In the genomic region with DNA sequence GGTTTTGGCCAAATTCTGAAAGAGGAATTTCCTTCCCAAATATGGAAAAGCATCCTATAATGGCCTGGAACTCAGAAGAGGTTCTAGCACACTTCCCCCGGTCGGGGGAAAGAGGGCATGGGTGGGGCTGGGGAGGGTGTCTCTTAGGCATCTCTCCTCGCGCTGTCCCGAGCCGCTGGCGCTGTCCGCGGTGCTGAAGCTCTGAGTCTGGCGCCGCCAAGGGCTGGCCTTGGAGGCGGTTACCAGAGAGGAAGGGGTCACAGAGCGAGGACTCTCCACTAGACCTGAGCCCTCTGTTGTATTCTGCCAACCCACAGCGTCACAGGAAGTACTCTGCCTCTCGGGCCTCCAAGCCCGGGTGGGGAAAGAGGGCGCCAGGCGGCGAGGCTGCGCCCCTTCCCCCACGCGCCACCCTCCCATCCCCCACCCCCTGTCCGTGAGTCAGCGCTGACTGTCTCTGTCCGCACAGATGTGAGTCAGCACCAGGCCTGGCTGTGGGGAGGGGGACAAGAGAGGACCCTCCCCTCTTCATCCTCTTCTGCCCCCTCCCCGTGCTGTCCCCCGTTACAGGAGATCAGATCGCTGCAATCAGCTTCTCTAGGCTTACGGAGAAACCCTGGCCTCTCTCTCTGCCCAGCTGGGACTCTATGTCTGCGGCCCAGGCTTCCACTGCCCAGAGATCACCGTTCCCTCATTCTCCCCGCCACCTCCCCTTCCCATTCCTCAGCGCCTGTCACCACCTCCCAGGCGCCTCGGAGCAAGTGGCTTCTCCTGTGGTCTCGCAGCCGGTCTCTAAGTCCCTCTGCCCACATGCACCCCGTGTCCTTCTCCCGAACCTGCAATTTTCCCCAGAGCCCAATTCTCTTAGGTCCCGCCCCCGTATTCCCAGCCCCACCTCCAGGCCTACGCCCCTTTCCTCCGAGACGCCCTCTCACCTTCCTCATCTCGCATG, we compare ENCODE assay signal across 8 cellular contexts. TPM values are rescaled to one million over a fixed set of nuclear protein-coding genes. Genes with fewer than 3 reads are reported as not detected.
DNase-seq lines count a peak whose midpoint lies in the region; TF ChIP-seq lines count a peak whose summit lies in the region.

No MANE protein-coding gene starts in this region.

- no peak overlapping the region for H4K8ac ChIP-seq in mesenchymal stem cell (ENCODE audit: low read length)

- H3K9me3 ChIP-seq in mesenchymal stem cell (ENCODE audit: control insufficient read depth, low read length), result no peaks in the 10 kb centered on the region

- H4K91ac ChIP-seq in mesenchymal stem cell (ENCODE audit: low read length), result no peak overlapping the region

- no peak for TF ChIP-seq CTCF in lower leg skin (IDR thresholded peaks at IDR 0.05)

- H3K14ac ChIP-seq in mesenchymal stem cell (ENCODE audit: low read length in 2 of 2), result no peak overlapping the region

- no peak overlapping the region for H2AK5ac ChIP-seq in mesenchymal stem cell (ENCODE audit: low read length, severe bottlenecking)

- H2BK12ac ChIP-seq in mesenchymal stem cell (ENCODE audit: low read length in 2 of 2), result no peak overlapping the region

- H3K27me3 ChIP-seq in mesenchymal stem cell (ENCODE audit: control insufficient read depth in 1 of 2, insufficient read depth in 1 of 2, low read length in 2 of 2), result peaks cover 39 to 47% of the 10 kb centered on the region in 2 experiments

- intact Hi-C loops in lower leg skin (cut with DNase I; ENCODE audit: low total_unique reads), result no loop called here

- peaks cover 13% of the 10 kb centered on the region for H3K4me1 ChIP-seq in mesenchymal stem cell (ENCODE audit: control insufficient read depth, insufficient read depth, low read depth, low read length)

- H3K36me3 ChIP-seq in mesenchymal stem cell (ENCODE audit: control insufficient read depth in 1 of 2, insufficient read depth in 2 of 2, low read depth in 1 of 2, low read length in 2 of 2), result no peaks in the 10 kb centered on the region

- H3K79me1 ChIP-seq in mesenchymal stem cell (replicated peaks; ENCODE audit: low read length, poor library complexity, severe bottlenecking), result no peaks in the 10 kb centered on the region

- no peak for TF ChIP-seq POLR2A in lower leg skin (IDR thresholded peaks at IDR 0.05)

- H3K23ac ChIP-seq in mesenchymal stem cell (ENCODE audit: low read length in 2 of 2), result peak overlapping the region in 1 of 2 experiments; percentile 10

- H3K9ac ChIP-seq in mesenchymal stem cell (ENCODE audit: low read length), result peak overlapping the region; percentile 38

- H2AFZ ChIP-seq in mesenchymal stem cell (ENCODE audit: low read depth, low read length), result no peak overlapping the region

- H2BK120ac ChIP-seq in mesenchymal stem cell (ENCODE audit: low read depth, low read length), result no peak overlapping the region

- no peak overlapping the region for H3K18ac ChIP-seq in mesenchymal stem cell (ENCODE audit: low read depth in 1 of 2, low read length in 2 of 2)

- 1% methylated on average over 38 of the region's 45 CpGs for WGBS in mesenchymal stem cell
- 6% methylated on average over 36 to 43 of the region's 45 CpGs for WGBS in lower leg skin, 2 donors

- no peak overlapping the region for H2BK5ac ChIP-seq in mesenchymal stem cell (ENCODE audit: low read depth, low read length, poor library complexity, severe bottlenecking)

- no peak overlapping the region for H3K4ac ChIP-seq in mesenchymal stem cell (ENCODE audit: low read depth in 1 of 2, low read length in 2 of 2)

- H3K27ac ChIP-seq in mesenchymal stem cell (ENCODE audit: low read length, poor library complexity, severe bottlenecking), result no peak overlapping the region

- H3K4me2 ChIP-seq in mesenchymal stem cell (ENCODE audit: low read length, poor library complexity, severe bottlenecking), result peak overlapping the region; percentile 53

- H2BK15ac ChIP-seq in mesenchymal stem cell (ENCODE audit: low read depth, poor library complexity, severe bottlenecking), result no peak overlapping the region

- peak; percentile 3 for DNase-seq in NCI-H1092 treated with DMSO at 0.1 percent for 48 hours (lab: John Stamatoyannopoulos, UW)
- DNase-seq in NCI-H1092 (lab: John Stamatoyannopoulos, UW), result no peak
- peak; percentile 53 for DNase-seq in NCI-H2227 treated with DMSO at 0.1 percent for 48 hours (lab: John Stamatoyannopoulos, UW)
- peak; percentile 38 to 40 for DNase-seq in activated CD4-positive, alpha-beta T cell treated with anti-CD3 and anti-CD28 coated beads, Interleukin-2, amount 50 U/mL, for 24 hours (ENCODE audit: low read depth in 1 of 2, low spot score in 1 of 2)
- DNase-seq in ecto neural progenitor cell (ENCODE audit: low spot score), result peak; percentile 91
- peak; percentile 72 for DNase-seq in mesenchymal stem cell
- DNase-seq in stimulated activated CD8-positive, alpha-beta memory T cell treated with anti-CD3 and anti-CD28 coated beads, Interleukin-4, amount 100 ng/mL, for 48 hours, result peak; percentile 87
- no peak for DNase-seq in lower leg skin (ENCODE audit: low spot score in 2 of 2)

- H3K4me3 ChIP-seq in mesenchymal stem cell (ENCODE audit: insufficient read depth in 1 of 2, low read depth in 1 of 2, low read length in 2 of 2) (peak overlapping the region in 1 of 2 experiments; percentile 63), lower leg skin (ENCODE audit: low read depth, poor library complexity, severe bottlenecking) (no peak overlapping the region)

RNA-seq across cellular contexts. Expression of gene PTPRN, which starts 0.8 kb away (rescaled TPM):
- 0.36 TPM for polyA plus RNA-seq in mesenchymal stem cell (2013, experiment 1 of 2)
- 0.47 TPM for polyA plus RNA-seq in mesenchymal stem cell (2013, experiment 2 of 2)
- under 1 TPM in 1 of 4 donors, not detected in 3; 0.23 TPM for total RNA-seq in lower leg skin

RNA-seq across cellular contexts. Expression of gene RESP18, which starts 24.1 kb away (rescaled TPM):
- not detected for polyA plus RNA-seq in mesenchymal stem cell (2013, experiment 1 of 2)
- polyA plus RNA-seq in mesenchymal stem cell (2013, experiment 2 of 2), result not detected
- not detected for total RNA-seq in lower leg skin

RNA-seq across cellular contexts. Expression of gene DNAJB2, which starts 29.3 kb away (rescaled TPM):
- 32.5 TPM for polyA plus RNA-seq in mesenchymal stem cell (2013, experiment 1 of 2)
- 34.8 TPM for polyA plus RNA-seq in mesenchymal stem cell (2013, experiment 2 of 2)
- 100 to 1,000 TPM; 125 to 152 (median 140) TPM for total RNA-seq in lower leg skin

RNA-seq across cellular contexts. Expression of gene TUBA4A, which starts 54.7 kb away (rescaled TPM):
- 11.2 TPM for polyA plus RNA-seq in mesenchymal stem cell (2013, experiment 1 of 2)
- polyA plus RNA-seq in mesenchymal stem cell (2013, experiment 2 of 2), result 9.3 TPM
- total RNA-seq in lower leg skin, result 100 to 1,000 TPM; 181 to 522 (median 240) TPM

RNA-seq across cellular contexts. Expression of gene TUBA4B, which starts 55.4 kb away (rescaled TPM):
- polyA plus RNA-seq in mesenchymal stem cell (2013, experiment 1 of 2), result not detected
- not detected for polyA plus RNA-seq in mesenchymal stem cell (2013, experiment 2 of 2)
- total RNA-seq in lower leg skin, result not detected

Comparison
In these comparisons a context has a peak if more than half of its experiments do, and no peak if none do; other contexts are left out.
1. DNase-seq: peak in NCI-H1092 treated with DMSO at 0.1 percent for 48 hours (single experiment), NCI-H2227 treated with DMSO at 0.1 percent for 48 hours (single experiment), activated CD4-positive, alpha-beta T cell treated with anti-CD3 and anti-CD28 coated beads, Interleukin-2, amount 50 U/mL, for 24 hours (2 of 2), ecto neural progenitor cell (single experiment), mesenchymal stem cell (single experiment) and stimulated activated CD8-positive, alpha-beta memory T cell treated with anti-CD3 and anti-CD28 coated beads, Interleukin-4, amount 100 ng/mL, for 48 hours (single experiment); none in NCI-H1092 (single experiment) and lower leg skin (0 of 2).